Comparison of ENCODE assay signal across 27 cellular contexts in the genomic region with DNA sequence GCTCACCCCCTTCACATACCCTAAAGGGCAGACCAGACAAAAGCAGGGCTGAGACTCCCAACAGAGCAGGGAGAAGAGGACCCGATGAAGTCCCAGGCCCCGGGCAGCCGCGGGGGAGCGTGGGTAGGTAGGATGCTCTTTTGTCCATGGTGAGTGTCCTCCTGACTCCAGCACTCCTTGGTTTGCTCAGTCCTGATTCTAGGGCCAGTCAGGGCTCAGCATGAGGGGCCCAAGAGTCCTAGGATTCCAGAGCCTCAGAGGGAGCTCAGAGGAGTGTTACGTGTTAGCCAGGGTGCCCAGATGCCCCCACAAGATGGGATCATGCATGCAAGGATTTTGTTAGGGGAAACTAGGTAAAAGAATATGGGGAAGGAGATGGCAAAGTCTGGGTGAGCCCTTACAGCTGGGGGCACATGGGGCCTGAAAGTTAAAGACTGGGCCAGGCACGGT.
DNase-seq lines count a peak whose midpoint lies in the region; ATAC-seq and TF ChIP-seq lines count a peak whose summit lies in the region.
"Had no signal": no experiment of that assay in that cellular context is flagged by ENCODE, and none has a peak within 500 bp of the region (broad histone marks: within the 10 kb centered on the region; RNA-seq: fewer than 3 reads in every experiment).

No MANE protein-coding gene starts in this region.

- H3K36me3 ChIP-seq in osteoblast (ENCODE audit: insufficient read depth, low read length) = no peaks in the 10 kb centered on the region
- no peaks in the 10 kb centered on the region for H3K36me3 ChIP-seq in GM23248 (ENCODE audit: low read depth)
- H3K36me3 ChIP-seq: pancreas, transverse colon had no signal

- in situ Hi-C loops in GM23248 (cut with MboI) = no loop called here

- H3K9ac ChIP-seq in GM23248 = no peak overlapping the region

- H3K4me1 Mint-ChIP-seq in activated CD8-positive, alpha-beta T cell treated with anti-CD3 and anti-CD28 coated beads, Interleukin-2, amount 10 ng/mL, durations not matched to agents 7 days and 5 days (ENCODE audit: low read depth) = peaks cover 1% of the 10 kb centered on the region
- H3K4me1 Mint-ChIP-seq in activated CD8-positive, alpha-beta T cell treated with anti-CD3 and anti-CD28 coated beads for 36 hours (ENCODE audit: low read depth) = no peaks in the 10 kb centered on the region
- peaks cover 48% of the 10 kb centered on the region for H3K4me1 Mint-ChIP-seq in dendritic cell treated with granulocyte-macrophage colony-stimulating factor and Interleukin-4, amounts not matched to agents 40 ng/mL and 50 ng/mL, for 4 days (ENCODE audit: low read depth)
- peaks cover 29% of the 10 kb centered on the region for H3K4me1 Mint-ChIP-seq in type B pancreatic cell (ENCODE audit: unreplicated experiment)

- CTCF ChIA-PET in activated CD8-positive, alpha-beta T cell treated with anti-CD3 and anti-CD28 coated beads, Interleukin-2, amount 10 ng/mL, durations not matched to agents 7 days and 5 days (lab: Charles Lee) = no interaction called here
- CTCF ChIA-PET in activated CD8-positive, alpha-beta T cell treated with anti-CD3 and anti-CD28 coated beads for 36 hours (lab: Charles Lee) = no interaction called here

- H3K9me3 ChIP-seq in osteoblast (ENCODE audit: low read depth, low read length) (no peaks in the 10 kb centered on the region), GM23248 (ENCODE audit: low read depth) (no peaks in the 10 kb centered on the region)
- H3K9me3 ChIP-seq: body of pancreas, pancreas, transverse colon had no signal

- ATAC-seq in activated CD8-positive, alpha-beta T cell treated with anti-CD3 and anti-CD28 coated beads, Interleukin-2, amount 10 ng/mL, durations not matched to agents 7 days and 5 days = no peak
- no peak for ATAC-seq in activated CD8-positive, alpha-beta T cell treated with anti-CD3 and anti-CD28 coated beads for 36 hours
- ATAC-seq in GM19452 (IDR thresholded peaks at IDR 0.05; ENCODE audit: unreplicated experiment) (no peak), HG03025 (IDR thresholded peaks at IDR 0.05; ENCODE audit: low FRiP score, unreplicated experiment) (no peak)
- ATAC-seq: body of pancreas, GM23338, Panc1, pancreas, right cardiac atrium had no signal

- H3K79me2 ChIP-seq in osteoblast (ENCODE audit: insufficient read depth, low read length) = no peaks in the 10 kb centered on the region
- H3K79me2 ChIP-seq in GM23248 (ENCODE audit: insufficient read depth) = no peaks in the 10 kb centered on the region

- POLR2A ChIA-PET in activated CD8-positive, alpha-beta T cell treated with anti-CD3 and anti-CD28 coated beads, Interleukin-2, amount 10 ng/mL, durations not matched to agents 7 days and 5 days (lab: Charles Lee) = no interaction called here
- POLR2A ChIA-PET in activated CD8-positive, alpha-beta T cell treated with anti-CD3 and anti-CD28 coated beads for 36 hours (lab: Charles Lee) = no interaction called here

- peak overlapping the region; percentile 4 for H3K27ac Mint-ChIP-seq in activated CD8-positive, alpha-beta T cell treated with anti-CD3 and anti-CD28 coated beads, Interleukin-2, amount 10 ng/mL, durations not matched to agents 7 days and 5 days
- no peak overlapping the region for H3K27ac Mint-ChIP-seq in activated CD8-positive, alpha-beta T cell treated with anti-CD3 and anti-CD28 coated beads for 36 hours
- peak overlapping the region; percentile 60 for H3K27ac Mint-ChIP-seq in dendritic cell treated with granulocyte-macrophage colony-stimulating factor and Interleukin-4, amounts not matched to agents 40 ng/mL and 50 ng/mL, for 4 days
- no peak overlapping the region for H3K27ac Mint-ChIP-seq in type B pancreatic cell
- H3K27ac Mint-ChIP-seq: GM23338, nephron progenitor cell had no signal

- no peaks in the 10 kb centered on the region for H3K9me3 Mint-ChIP-seq in activated CD8-positive, alpha-beta T cell treated with anti-CD3 and anti-CD28 coated beads, Interleukin-2, amount 10 ng/mL, durations not matched to agents 7 days and 5 days (ENCODE audit: insufficient read depth)
- no peaks in the 10 kb centered on the region for H3K9me3 Mint-ChIP-seq in activated CD8-positive, alpha-beta T cell treated with anti-CD3 and anti-CD28 coated beads for 36 hours
- H3K9me3 Mint-ChIP-seq in dendritic cell treated with granulocyte-macrophage colony-stimulating factor and Interleukin-4, amounts not matched to agents 40 ng/mL and 50 ng/mL, for 4 days = no peaks in the 10 kb centered on the region
- peaks cover 5% of the 10 kb centered on the region for H3K9me3 Mint-ChIP-seq in type B pancreatic cell
- H3K9me3 Mint-ChIP-seq: IgD-negative memory B cell had no signal

- H3K4me3 ChIP-seq in osteoblast (ENCODE audit: insufficient read depth, low read length) (no peak overlapping the region), GM23248 (no peak overlapping the region)
- H3K4me3 ChIP-seq: body of pancreas, GM23338, pancreas, transverse colon had no signal

- H3K27ac ChIP-seq in osteoblast (ENCODE audit: low read depth, low read length) = no peak overlapping the region
- H3K27ac ChIP-seq in GM23248 = no peak overlapping the region
- H3K27ac ChIP-seq: body of pancreas, C4-2B, pancreas, transverse colon had no signal

- H3K4me3 Mint-ChIP-seq in activated CD8-positive, alpha-beta T cell treated with anti-CD3 and anti-CD28 coated beads, Interleukin-2, amount 10 ng/mL, durations not matched to agents 7 days and 5 days = no peak overlapping the region
- no peak overlapping the region for H3K4me3 Mint-ChIP-seq in activated CD8-positive, alpha-beta T cell treated with anti-CD3 and anti-CD28 coated beads for 36 hours
- no peak overlapping the region for H3K4me3 Mint-ChIP-seq in dendritic cell treated with granulocyte-macrophage colony-stimulating factor and Interleukin-4, amounts not matched to agents 40 ng/mL and 50 ng/mL, for 4 days
- H3K4me3 Mint-ChIP-seq in type B pancreatic cell = peak overlapping the region; percentile 47
- H3K4me3 Mint-ChIP-seq: GM23338, nephron progenitor cell had no signal

- no peaks in the 10 kb centered on the region for H3F3A ChIP-seq in GM23248 (ENCODE audit: insufficient read depth)

- no peaks in the 10 kb centered on the region for H3K27me3 ChIP-seq in osteoblast (ENCODE audit: insufficient read depth, low read length)
- no peaks in the 10 kb centered on the region for H3K27me3 ChIP-seq in GM23248 (replicated peaks; ENCODE audit: insufficient read depth)
- H3K27me3 ChIP-seq: body of pancreas, pancreas, transverse colon had no signal

- H3K9me2 ChIP-seq in GM23248 (ENCODE audit: insufficient read depth) = no peaks in the 10 kb centered on the region

- H3K4me1 ChIP-seq in osteoblast (ENCODE audit: insufficient read depth, low read length) (no peaks in the 10 kb centered on the region), GM23248 (ENCODE audit: insufficient read depth) (no peaks in the 10 kb centered on the region)
- H3K4me1 ChIP-seq: pancreas had no signal

- H3K27me3 Mint-ChIP-seq in activated CD8-positive, alpha-beta T cell treated with anti-CD3 and anti-CD28 coated beads, Interleukin-2, amount 10 ng/mL, durations not matched to agents 7 days and 5 days (ENCODE audit: low read depth) = peaks cover 2% of the 10 kb centered on the region
- no peaks in the 10 kb centered on the region for H3K27me3 Mint-ChIP-seq in activated CD8-positive, alpha-beta T cell treated with anti-CD3 and anti-CD28 coated beads for 36 hours
- H3K27me3 Mint-ChIP-seq in dendritic cell treated with granulocyte-macrophage colony-stimulating factor and Interleukin-4, amounts not matched to agents 40 ng/mL and 50 ng/mL, for 4 days = peaks cover 13% of the 10 kb centered on the region
- no peaks in the 10 kb centered on the region for H3K27me3 Mint-ChIP-seq in type B pancreatic cell
- H3K27me3 Mint-ChIP-seq: IgD-negative memory B cell had no signal

- DNase-seq in activated CD8-positive, alpha-beta T cell treated with anti-CD3 and anti-CD28 coated beads, Interleukin-2, amount 10 ng/mL, durations not matched to agents 7 days and 5 days = no peak
- DNase-seq in activated CD8-positive, alpha-beta T cell treated with anti-CD3 and anti-CD28 coated beads for 36 hours = no peak
- DNase-seq in osteoblast (ENCODE audit: insufficient read length, low spot score, missing footprints) (peak; percentile 32), type B pancreatic cell (ENCODE audit: extremely low spot score, unreplicated experiment) (no peak), GM23248 (no peak)
- DNase-seq: activated CD4-positive, alpha-beta T cell treated with anti-CD3 and anti-CD28 coated beads for 4 hours; activated naive CD4-positive, alpha-beta T cell; activated T-cell treated with anti-CD3 and anti-CD28 coated beads, Interleukin-2, amount 50 U/mL, for 1 hour; body of pancreas; cerebellar nuclear complex; kidney glomerular epithelial cell; NCI-H146; NCI-H748 treated with DMSO at 0.1 percent for 48 hours; nephron progenitor cell; SHP77 treated with DMSO at 0.1 percent for 48 hours; stimulated activated CD4-positive, alpha-beta T cell treated with anti-CD3 and anti-CD28 coated beads, Interleukin-12 subunit alpha, Interleukin-12 subunit beta, amount 100 ng/mL, for 4 hours; stimulated activated CD4-positive, alpha-beta T cell treated with anti-CD3 and anti-CD28 coated beads, Interleukin-4, amount 100 ng/mL, for 1 hour; transverse colon had no signal

- TF ChIP-seq CTCF in activated CD8-positive, alpha-beta T cell treated with anti-CD3 and anti-CD28 coated beads for 36 hours (IDR thresholded peaks at IDR 0.05) = no peak
- TF ChIP-seq CTCF in osteoblast (IDR thresholded peaks at IDR 0.05; ENCODE audit: extremely low read depth, low read depth, low read length) (no peak), type B pancreatic cell (conservative IDR thresholded peaks at IDR 0.05) (no peak)

- intact Hi-C loops in activated CD8-positive, alpha-beta T cell treated with anti-CD3 and anti-CD28 coated beads for 36 hours (cut with micrococcal nuclease) = no loop called here
- intact Hi-C loops in dendritic cell treated with granulocyte-macrophage colony-stimulating factor and Interleukin-4, amounts not matched to agents 40 ng/mL and 50 ng/mL, for 4 days (cut with micrococcal nuclease) = no loop called here

- 96 to 97% methylated on average over 7 of the region's 7 CpGs for WGBS in GM23248 (ENCODE audit: low coverage in 1 of 2, low lambda C conversion rate in 2 of 2, missing lambda C conversion rate in 2 of 2), 2 experiments

- H2AFZ ChIP-seq in osteoblast (ENCODE audit: low read length) = no peak overlapping the region
- no peak overlapping the region for H2AFZ ChIP-seq in GM23248
- H2AFZ ChIP-seq: GM23338 had no signal

- no peaks in the 10 kb centered on the region for H3K36me3 Mint-ChIP-seq in activated CD8-positive, alpha-beta T cell treated with anti-CD3 and anti-CD28 coated beads, Interleukin-2, amount 10 ng/mL, durations not matched to agents 7 days and 5 days (ENCODE audit: low read depth)
- H3K36me3 Mint-ChIP-seq in activated CD8-positive, alpha-beta T cell treated with anti-CD3 and anti-CD28 coated beads for 36 hours (ENCODE audit: low read depth) = no peaks in the 10 kb centered on the region
- H3K36me3 Mint-ChIP-seq in dendritic cell treated with granulocyte-macrophage colony-stimulating factor and Interleukin-4, amounts not matched to agents 40 ng/mL and 50 ng/mL, for 4 days (ENCODE audit: low read depth) = no peaks in the 10 kb centered on the region
- H3K36me3 Mint-ChIP-seq in type B pancreatic cell = no peaks in the 10 kb centered on the region

- H3K4me2 ChIP-seq in osteoblast (ENCODE audit: insufficient read depth, low read length) = no peak overlapping the region
- no peak overlapping the region for H3K4me2 ChIP-seq in GM23248 (ENCODE audit: unreplicated experiment)
- H3K4me2 ChIP-seq: GM23338 had no signal

- no peaks in the 10 kb centered on the region for H4K20me1 ChIP-seq in osteoblast (ENCODE audit: insufficient read depth, low read length)
- no peaks in the 10 kb centered on the region for H4K20me1 ChIP-seq in GM23248 (ENCODE audit: insufficient read depth)

Comparison
In these comparisons a context has a peak if more than half of its experiments do, and no peak if none do; other contexts are left out.
1. H3K27ac Mint-ChIP-seq: peak in activated CD8-positive, alpha-beta T cell treated with anti-CD3 and anti-CD28 coated beads, Interleukin-2, amount 10 ng/mL, durations not matched to agents 7 days and 5 days (single experiment) and dendritic cell treated with granulocyte-macrophage colony-stimulating factor and Interleukin-4, amounts not matched to agents 40 ng/mL and 50 ng/mL, for 4 days (single experiment); none in activated CD8-positive, alpha-beta T cell treated with anti-CD3 and anti-CD28 coated beads for 36 hours (single experiment) and type B pancreatic cell (single experiment).